Comparison of ENCODE assay signal across 8 cellular contexts in the genomic region with DNA sequence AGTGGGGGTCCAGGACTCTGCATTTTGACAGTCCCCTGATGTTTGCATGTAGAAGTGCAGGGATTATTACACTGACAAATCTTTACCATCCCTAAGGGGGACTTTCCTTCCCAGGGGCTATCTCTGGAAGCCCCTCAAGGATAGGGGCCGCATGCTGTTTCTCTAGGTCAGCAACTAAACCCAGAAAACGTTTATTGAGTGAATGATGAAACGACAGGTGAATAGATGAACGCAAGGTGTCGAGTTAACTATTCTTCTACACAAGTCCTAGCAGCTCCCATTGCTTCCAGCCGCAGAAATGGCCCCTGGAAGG. TPM values are rescaled to one million over a fixed set of nuclear protein-coding genes. Genes with fewer than 3 reads are reported as not detected.
DNase-seq lines count a peak whose midpoint lies in the region; ATAC-seq lines count a peak whose summit lies in the region.

No MANE protein-coding gene starts in this region.

- peaks cover 0 to 7% (median 6%) of the 10 kb centered on the region in 5 donors for H3K9me3 ChIP-seq in subcutaneous abdominal adipose tissue (ENCODE audit: control insufficient read depth in 5 of 5, low read length in 5 of 5)

- H3K27ac ChIP-seq in subcutaneous abdominal adipose tissue (ENCODE audit: low read depth, low read length), result peak overlapping the region; percentile 85

- H3K9ac ChIP-seq in subcutaneous abdominal adipose tissue (ENCODE audit: low read length in 5 of 5), result peak overlapping the region in 2 of 5 donors; percentile 92 to 96

- ATAC-seq in GM18519 (IDR thresholded peaks at IDR 0.05; ENCODE audit: low FRiP score, unreplicated experiment) (no peak), HG02759 (IDR thresholded peaks at IDR 0.05; ENCODE audit: unreplicated experiment) (no peak)

- H3K27me3 Mint-ChIP-seq in T-helper 2 cell treated with Interferon-gamma antibody and Interleukin-4, amounts not matched to agents 5 μg/mL and 100 μg/mL, for 36 hours (ENCODE audit: low read depth), result no peaks in the 10 kb centered on the region
- peaks cover 10% of the 10 kb centered on the region for H3K27me3 Mint-ChIP-seq in activated T-helper 2 cell treated with anti-CD3 and anti-CD28 coated beads, Interferon-gamma antibody, Interleukin-2, Interleukin-4, amounts not matched to agents 10 μg/mL and 5 μg/mL and 100 μg/mL, durations not matched to agents 14 hours and 24 hours and 36 hours (ENCODE audit: low read depth)

- peak overlapping the region; percentile 87 for H3K27ac Mint-ChIP-seq in T-helper 2 cell treated with Interferon-gamma antibody and Interleukin-4, amounts not matched to agents 5 μg/mL and 100 μg/mL, for 36 hours
- peak overlapping the region; percentile 88 for H3K27ac Mint-ChIP-seq in activated T-helper 2 cell treated with anti-CD3 and anti-CD28 coated beads, Interferon-gamma antibody, Interleukin-2, Interleukin-4, amounts not matched to agents 10 μg/mL and 5 μg/mL and 100 μg/mL, durations not matched to agents 14 hours and 24 hours and 36 hours

- peaks cover 0 to 21% (median 19%) of the 10 kb centered on the region in 5 donors for H3K4me1 ChIP-seq in subcutaneous abdominal adipose tissue (ENCODE audit: control insufficient read depth in 5 of 5, insufficient read depth in 5 of 5, low read length in 5 of 5)

- H3K27me3 ChIP-seq in subcutaneous abdominal adipose tissue (ENCODE audit: control insufficient read depth in 5 of 5, insufficient read depth in 4 of 5, low read length in 5 of 5), result no peaks in the 10 kb centered on the region

- peaks cover 8% of the 10 kb centered on the region for H3K36me3 Mint-ChIP-seq in T-helper 2 cell treated with Interferon-gamma antibody and Interleukin-4, amounts not matched to agents 5 μg/mL and 100 μg/mL, for 36 hours (ENCODE audit: low read depth)
- peaks cover 4% of the 10 kb centered on the region for H3K36me3 Mint-ChIP-seq in activated T-helper 2 cell treated with anti-CD3 and anti-CD28 coated beads, Interferon-gamma antibody, Interleukin-2, Interleukin-4, amounts not matched to agents 10 μg/mL and 5 μg/mL and 100 μg/mL, durations not matched to agents 14 hours and 24 hours and 36 hours (ENCODE audit: low read depth)

- H3K4me3 Mint-ChIP-seq in T-helper 2 cell treated with Interferon-gamma antibody and Interleukin-4, amounts not matched to agents 5 μg/mL and 100 μg/mL, for 36 hours, result peak overlapping the region; percentile 89
- peak overlapping the region; percentile 94 for H3K4me3 Mint-ChIP-seq in activated T-helper 2 cell treated with anti-CD3 and anti-CD28 coated beads, Interferon-gamma antibody, Interleukin-2, Interleukin-4, amounts not matched to agents 10 μg/mL and 5 μg/mL and 100 μg/mL, durations not matched to agents 14 hours and 24 hours and 36 hours (ENCODE audit: low read depth)

- intact Hi-C loops in activated T-helper 2 cell treated with anti-CD3 and anti-CD28 coated beads, Interferon-gamma antibody, Interleukin-2, Interleukin-4, amounts not matched to agents 10 μg/mL and 5 μg/mL and 100 μg/mL, durations not matched to agents 14 hours and 24 hours and 36 hours (cut with micrococcal nuclease), result loop anchor here (1.0 to 2.0 kb wide), 2 partner anchors 381 to 464 kb away; a partner anchor contains a TSS

- DNase-seq in T-helper 2 cell treated with Interferon-gamma antibody and Interleukin-4, amounts not matched to agents 5 μg/mL and 100 μg/mL, for 36 hours (ENCODE audit: low spot score), result no peak
- no peak for DNase-seq in T-helper 2 cell
- DNase-seq in activated T-helper 2 cell treated with anti-CD3 and anti-CD28 coated beads, Interferon-gamma antibody, Interleukin-2, Interleukin-4, amounts not matched to agents 10 μg/mL and 5 μg/mL and 100 μg/mL, durations not matched to agents 14 hours and 24 hours and 36 hours (ENCODE audit: low spot score), result no peak
- DNase-seq in inferior parietal cortex (ENCODE audit: extremely low spot score), result peak; percentile 29
- DNase-seq in NCI-H1092 (lab: John Stamatoyannopoulos, UW), result no peak

- no peaks in the 10 kb centered on the region for H3K9me3 Mint-ChIP-seq in T-helper 2 cell treated with Interferon-gamma antibody and Interleukin-4, amounts not matched to agents 5 μg/mL and 100 μg/mL, for 36 hours
- H3K9me3 Mint-ChIP-seq in activated T-helper 2 cell treated with anti-CD3 and anti-CD28 coated beads, Interferon-gamma antibody, Interleukin-2, Interleukin-4, amounts not matched to agents 10 μg/mL and 5 μg/mL and 100 μg/mL, durations not matched to agents 14 hours and 24 hours and 36 hours, result peaks cover 4% of the 10 kb centered on the region

- H3K36me3 ChIP-seq in subcutaneous abdominal adipose tissue (ENCODE audit: control insufficient read depth in 5 of 5, insufficient read depth in 5 of 5, low read length in 5 of 5), result peaks cover 0 to 4% (median 1%) of the 10 kb centered on the region in 5 donors

- peaks cover 19% of the 10 kb centered on the region for H3K4me1 Mint-ChIP-seq in T-helper 2 cell treated with Interferon-gamma antibody and Interleukin-4, amounts not matched to agents 5 μg/mL and 100 μg/mL, for 36 hours (ENCODE audit: low read depth)
- peaks cover 17% of the 10 kb centered on the region for H3K4me1 Mint-ChIP-seq in activated T-helper 2 cell treated with anti-CD3 and anti-CD28 coated beads, Interferon-gamma antibody, Interleukin-2, Interleukin-4, amounts not matched to agents 10 μg/mL and 5 μg/mL and 100 μg/mL, durations not matched to agents 14 hours and 24 hours and 36 hours (ENCODE audit: low read depth)

- peak overlapping the region; percentile 92 to 99 (median 96) for H3K4me3 ChIP-seq in subcutaneous abdominal adipose tissue (ENCODE audit: low read depth in 1 of 5, low read length in 5 of 5)

RNA-seq across cellular contexts. Expression of a gene that starts 0.3 kb away (rescaled TPM):
- 81.1 and 88.1 TPM in 2 replicates for total RNA-seq in activated T-helper 2 cell treated with anti-CD3 and anti-CD28 coated beads, Interferon-gamma antibody, Interleukin-2, Interleukin-4, amounts not matched to agents 10 μg/mL and 5 μg/mL and 100 μg/mL, durations not matched to agents 14 hours and 24 hours and 36 hours
